Comparison of ENCODE assay signal across 14 cellular contexts in genomic region chr21:29092102-29092959, GRCh38. TPM values are rescaled to one million over a fixed set of nuclear protein-coding genes. Genes with fewer than 3 reads are reported as not detected.
DNase-seq lines count a peak whose midpoint lies in the region; ATAC-seq, FAIRE-seq and TF ChIP-seq lines count a peak whose summit lies in the region.
"Had no signal": no experiment of that assay in that cellular context is flagged by ENCODE, and none has a peak within 500 bp of the region (broad histone marks: within the 10 kb centered on the region; RNA-seq: fewer than 3 reads in every experiment).

No MANE protein-coding gene starts in this region.

- peaks cover 23% of the 10 kb centered on the region for H3K36me3 Mint-ChIP-seq in T-cell

- H3K9ac ChIP-seq in mammary epithelial cell (ENCODE audit: insufficient read depth, low read length) = no peak overlapping the region

- intact Hi-C loops in mammary epithelial cell (cut with micrococcal nuclease) = loop anchor here (5.0 kb wide), 1 partner anchor 750 kb away; no protein-coding TSS in a partner anchor

- H3K4me3 ChIP-seq in ACC112 (ENCODE audit: low read depth, low read length) (0 out of 2 replicates have a peak overlapping the region, but pooled peaks have one; percentile 7), mammary epithelial cell (replicated peaks in 1 of 3; ENCODE audit: insufficient read depth in 1 of 3, low read depth in 2 of 3, low read length in 3 of 3) (no peak overlapping the region)
- H3K4me3 ChIP-seq: right atrium auricular region had no signal

- no peaks in the 10 kb centered on the region for H4K20me1 ChIP-seq in mammary epithelial cell (ENCODE audit: insufficient read depth, low read length)

- CTCF ChIA-PET in mammary epithelial cell (lab: Charles Lee; ENCODE audit: low non-redundant PET) = interaction anchor here (0.7 kb wide), 1 partner anchor 167 kb away, joined by 3 read pairs; no protein-coding TSS in a partner anchor
- CTCF ChIA-PET in T-cell (lab: Charles Lee) = interaction anchor here (0.6 to 1.7 kb wide), 9 partner anchors 20 to 385 kb away, joined by 3 to 6 read pairs (median 3); no protein-coding TSS in a partner anchor

- ATAC-seq in T-cell (replicated peaks in 1 of 4) (no peak), HG02759 (IDR thresholded peaks at IDR 0.05; ENCODE audit: unreplicated experiment) (no peak), HG02798 (IDR thresholded peaks at IDR 0.05; ENCODE audit: poor library complexity, unreplicated experiment) (no peak)

- no peaks in the 10 kb centered on the region for H3K9me3 ChIP-seq in mammary epithelial cell (replicated peaks; ENCODE audit: insufficient read depth, low read length)
- H3K9me3 ChIP-seq: right atrium auricular region had no signal

- H3K27ac Mint-ChIP-seq in T-cell = no peak overlapping the region
- H3K27ac Mint-ChIP-seq: T-helper 1 cell treated with Interleukin-12 subunit alpha and Interleukin-12 subunit beta and Interleukin-4 antibody, amounts not matched to agents 30 μg/mL and 1 μg/mL, for 36 hours had no signal

- no peak overlapping the region for H3K4me2 ChIP-seq in mammary epithelial cell (ENCODE audit: insufficient read depth, low read depth, low read length)

- BruUV-seq in mammary epithelial cell (replicated peaks; lab: Mats Ljungman, UMichigan) = no TSS peak

- dilution Hi-C loops in mammary epithelial cell (cut with HindIII; ENCODE audit: low sequenced_read_pairs) = no loop called here

- POLR2A ChIA-PET in T-cell (lab: Charles Lee) = no interaction called here

- no peaks in the 10 kb centered on the region for H3K79me2 ChIP-seq in ACC112 (ENCODE audit: control insufficient read depth, insufficient read depth, low read length, unreplicated experiment)
- H3K79me2 ChIP-seq in mammary epithelial cell (ENCODE audit: insufficient read depth, low read length) = no peaks in the 10 kb centered on the region

- peak overlapping the region; percentile 51 for H2AFZ ChIP-seq in ACC112 (ENCODE audit: low read length, unreplicated experiment)
- H2AFZ ChIP-seq in mammary epithelial cell (ENCODE audit: low read depth, low read length) = peak overlapping the region; percentile 50

- H3K27me3 ChIP-seq in ACC112 (ENCODE audit: insufficient read depth, low read length) = no peaks in the 10 kb centered on the region
- no peaks in the 10 kb centered on the region for H3K27me3 ChIP-seq in mammary epithelial cell (ENCODE audit: insufficient read depth, low read length)
- H3K27me3 ChIP-seq: right atrium auricular region had no signal

- H3K27ac ChIP-seq in ACC112 (ENCODE audit: low read depth, low read length) (peak overlapping the region; percentile 73), mammary epithelial cell (ENCODE audit: insufficient read depth, low read depth, low read length) (no peak overlapping the region)
- H3K27ac ChIP-seq: right atrium auricular region had no signal

- in situ Hi-C loops in mammary epithelial cell (cut with MboI; ENCODE audit: low sequenced_read_pairs in 2 of 2) = loop anchor here (10.0 to 25.0 kb wide), 2 partner anchors 282 to 745 kb away; no protein-coding TSS in a partner anchor

- H3K36me3 ChIP-seq in ACC112 (ENCODE audit: insufficient read depth, low read length) (no peaks in the 10 kb centered on the region), mammary epithelial cell (ENCODE audit: insufficient read depth, low read length) (no peaks in the 10 kb centered on the region)
- H3K36me3 ChIP-seq: right atrium auricular region had no signal

- peak in 1 of 2 donors; percentile 22 for TF ChIP-seq CTCF in mammary epithelial cell (conservative IDR thresholded peaks at IDR 0.05 in 1 of 2, IDR thresholded peaks at IDR 0.05 in 1 of 2; ENCODE audit: extremely low read depth in 1 of 2, insufficient read depth in 1 of 2, low read depth in 1 of 2, low read length in 2 of 2)

- no peaks in the 10 kb centered on the region for H3K9me3 Mint-ChIP-seq in T-cell
- H3K9me3 Mint-ChIP-seq: T-helper 1 cell treated with Interleukin-12 subunit alpha and Interleukin-12 subunit beta and Interleukin-4 antibody, amounts not matched to agents 30 μg/mL and 1 μg/mL, for 36 hours had no signal

- 67% methylated on average over 9 of the region's 9 CpGs for WGBS in mammary epithelial cell (ENCODE audit: low coverage, missing lambda C conversion rate)

- peak; percentile 48 for DNase-seq in HTR-8/SVneo (ENCODE audit: insufficient read length, low spot score)
- peak; percentile 34 for DNase-seq in mammary epithelial cell
- peak; percentile 13 to 51 for DNase-seq in lung microvascular endothelial cell (ENCODE audit: low read depth in 2 of 2)
- no peak for DNase-seq in T-cell
- DNase-seq in GM19240 (ENCODE audit: insufficient read length, low spot score) = no peak
- DNase-seq: anterior cingulate cortex; C1 segment of cervical spinal cord; NCI-H1436; NK-92 treated with Interleukin-12 subunit alpha and Interleukin-12 subunit beta, amount 100 ng/mL, for 24 hours had no signal

- H3K4me3 Mint-ChIP-seq in T-cell = no peak overlapping the region
- H3K4me3 Mint-ChIP-seq: T-helper 1 cell treated with Interleukin-12 subunit alpha and Interleukin-12 subunit beta and Interleukin-4 antibody, amounts not matched to agents 30 μg/mL and 1 μg/mL, for 36 hours had no signal

- peaks cover 0 to 3% (median 0%) of the 10 kb centered on the region in 3 donors for H3K4me1 Mint-ChIP-seq in T-cell

- H3K27me3 Mint-ChIP-seq in T-cell = no peaks in the 10 kb centered on the region

- H3K4me1 ChIP-seq in ACC112 (ENCODE audit: control insufficient read depth, insufficient read depth, low read length, unreplicated experiment) (peaks cover 26% of the 10 kb centered on the region), mammary epithelial cell (ENCODE audit: insufficient read depth, low read length) (peaks cover 16% of the 10 kb centered on the region)
- H3K4me1 ChIP-seq: right atrium auricular region had no signal

- FAIRE-seq in HTR-8/SVneo (lab: Jason Lieb, UNC) = peak; percentile 51

RNA-seq across cellular contexts. Expression of gene CCT8, which starts 18.9 kb away (rescaled TPM):
- total RNA-seq in mammary epithelial cell (100 to 1,000 TPM; 124 to 195 TPM), lung microvascular endothelial cell (171 and 200 TPM in 2 replicates), T-cell (100 to 1,000 TPM; 103 to 131 (median 115) TPM)
- 188 TPM for polyA plus RNA-seq in mammary epithelial cell
- polyA minus RNA-seq in mammary epithelial cell = 187 TPM

RNA-seq across cellular contexts. Expression of gene MAP3K7CL, which starts 38.1 kb away (rescaled TPM):
- total RNA-seq in mammary epithelial cell (1 to 10 TPM; 6.0 to 7.7 TPM), lung microvascular endothelial cell (2.2 and 3.0 TPM in 2 replicates), T-cell (1 to 10 TPM; 4.8 to 9.1 (median 7.4) TPM)
- 6.2 TPM for polyA plus RNA-seq in mammary epithelial cell
- polyA minus RNA-seq in mammary epithelial cell = not detected

Comparison
In these comparisons a context has a peak if more than half of its experiments do, and no peak if none do; other contexts are left out.
1. DNase-seq: peak in HTR-8/SVneo (single experiment), mammary epithelial cell (single experiment) and lung microvascular endothelial cell (2 of 2); none in T-cell (0 of 34) and GM19240 (single experiment).